Comparison of ENCODE assay signal across 1 cellular context in genomic region chr17:82019905-82020873, GRCh38.
TF ChIP-seq lines count a peak whose summit lies in the region.

No MANE protein-coding gene starts in this region.

TF ChIP-seq in HepG2, 621 proteins besides CTCF, POLR2A, EP300 and RAD21 (continued from another document and continues in another):
- TF ChIP-seq ZNF646 (CRISPR knock-in tag; IDR thresholded peaks at IDR 0.05): no peak
- no peak for TF ChIP-seq ZFP36 (IDR thresholded peaks at IDR 0.05; ENCODE audit: borderline replicate concordance, low read depth, low read length, partially characterized antibody)
- peak; percentile 93 for TF ChIP-seq XRCC5 (optimal IDR thresholded peaks at IDR 0.05; ENCODE audit: low read length)
- no peak for TF ChIP-seq STAT5B (CRISPR knock-in tag; IDR thresholded peaks at IDR 0.05)
- peak; percentile 30 for TF ChIP-seq YY1 (IDR thresholded peaks at IDR 0.05; ENCODE audit: insufficient read depth, insufficient replicate concordance, low read depth, low read length)
- no peak for TF ChIP-seq TOE1 (CRISPR knock-in tag; IDR thresholded peaks at IDR 0.05)
- TF ChIP-seq ZNF12 (CRISPR knock-in tag; IDR thresholded peaks at IDR 0.05): no peak
- TF ChIP-seq REST (IDR thresholded peaks at IDR 0.05; ENCODE audit: borderline replicate concordance in 1 of 2, low read depth in 1 of 2, low read length in 2 of 2): no peak
- no peak; the same call in 1 of the 2 replicates for TF ChIP-seq ZNF772 (CRISPR knock-in tag; IDR thresholded peaks at IDR 0.05)
- TF ChIP-seq ZSCAN25 (CRISPR knock-in tag; IDR thresholded peaks at IDR 0.05): peak; percentile 67
- peak; percentile 74 for TF ChIP-seq POLR2G (IDR thresholded peaks at IDR 0.05; ENCODE audit: low read depth, low read length)
- TF ChIP-seq TARDBP (CRISPR knock-in tag; IDR thresholded peaks at IDR 0.05): no peak
- peak; percentile 17 for TF ChIP-seq AKAP8 (CRISPR knock-in tag; IDR thresholded peaks at IDR 0.05)
- TF ChIP-seq ZNF747 (CRISPR knock-in tag; IDR thresholded peaks at IDR 0.05; ENCODE audit: borderline replicate concordance): peak; percentile 31; the same call in 1 of the 2 replicates
- TF ChIP-seq PTBP1 (IDR thresholded peaks at IDR 0.05; ENCODE audit: low read depth, low read length, poor library complexity, severe bottlenecking): peak; percentile 73
- peak; percentile 47; the same call in 1 of the 2 replicates for TF ChIP-seq ZNF619 (CRISPR knock-in tag; IDR thresholded peaks at IDR 0.05)
- peak; percentile 87; the same call in 1 of the 2 replicates for TF ChIP-seq ZC3H13 (CRISPR knock-in tag; IDR thresholded peaks at IDR 0.05)
- no peak for TF ChIP-seq REPIN1 (CRISPR knock-in tag; IDR thresholded peaks at IDR 0.05; ENCODE audit: borderline replicate concordance, low read depth)
- peak; percentile 31; the same call in 1 of the 2 replicates for TF ChIP-seq UBTF (CRISPR knock-in tag; IDR thresholded peaks at IDR 0.05)
- TF ChIP-seq DRAP1 (CRISPR knock-in tag; IDR thresholded peaks at IDR 0.05): 0 out of 2 replicates have a peak, but pooled peaks have one; percentile 31
- no peak for TF ChIP-seq CEBPG (CRISPR knock-in tag; IDR thresholded peaks at IDR 0.05)
- TF ChIP-seq SMAD3 (CRISPR knock-in tag; IDR thresholded peaks at IDR 0.05): no peak
- no peak for TF ChIP-seq FOXJ3 (CRISPR knock-in tag; IDR thresholded peaks at IDR 0.05; ENCODE audit: borderline replicate concordance)
- peak; percentile 67; the same call in 1 of the 2 replicates for TF ChIP-seq MEIS2 (CRISPR knock-in tag; IDR thresholded peaks at IDR 0.05)
- no peak for TF ChIP-seq CREB3 (CRISPR knock-in tag; IDR thresholded peaks at IDR 0.05)
- TF ChIP-seq RBM22 (optimal IDR thresholded peaks at IDR 0.05; ENCODE audit: low read length): peak; percentile 93
- TF ChIP-seq HNRNPH1 (optimal IDR thresholded peaks at IDR 0.05; ENCODE audit: low read depth, low read length): peak; percentile 74
- TF ChIP-seq NONO (IDR thresholded peaks at IDR 0.05): no peak
- TF ChIP-seq NONO (CRISPR knock-in tag; conservative IDR thresholded peaks at IDR 0.05): peak; percentile 79
- TF ChIP-seq IRF9 (CRISPR knock-in tag; IDR thresholded peaks at IDR 0.05; ENCODE audit: borderline replicate concordance): peak; percentile 18; the same call in 1 of the 2 replicates
- 0 out of 2 replicates have a peak, but pooled peaks have one; percentile 53 for TF ChIP-seq ZGPAT (CRISPR knock-in tag; IDR thresholded peaks at IDR 0.05)
- peak; percentile 31 for TF ChIP-seq TFE3 (CRISPR knock-in tag; IDR thresholded peaks at IDR 0.05)
- TF ChIP-seq XBP1 (CRISPR knock-in tag; IDR thresholded peaks at IDR 0.05): no peak
- 0 out of 2 replicates have a peak, but pooled peaks have one; percentile 10 for TF ChIP-seq BHLHE40 (IDR thresholded peaks at IDR 0.05; ENCODE audit: low read length)
- TF ChIP-seq PITX1 (CRISPR knock-in tag; IDR thresholded peaks at IDR 0.05): peak; percentile 71; the same call in 1 of the 2 replicates
- no peak for TF ChIP-seq FLYWCH1 (CRISPR knock-in tag; IDR thresholded peaks at IDR 0.05)
- TF ChIP-seq ZNF770 (CRISPR knock-in tag; IDR thresholded peaks at IDR 0.05): 0 out of 2 replicates have a peak, but pooled peaks have one; percentile 55
- TF ChIP-seq TAF15 (IDR thresholded peaks at IDR 0.05; ENCODE audit: low read depth, low read length, poor library complexity, severe bottlenecking): peak; percentile 97
